20 cellular contexts compared by ENCODE assay signal in the genomic region with DNA sequence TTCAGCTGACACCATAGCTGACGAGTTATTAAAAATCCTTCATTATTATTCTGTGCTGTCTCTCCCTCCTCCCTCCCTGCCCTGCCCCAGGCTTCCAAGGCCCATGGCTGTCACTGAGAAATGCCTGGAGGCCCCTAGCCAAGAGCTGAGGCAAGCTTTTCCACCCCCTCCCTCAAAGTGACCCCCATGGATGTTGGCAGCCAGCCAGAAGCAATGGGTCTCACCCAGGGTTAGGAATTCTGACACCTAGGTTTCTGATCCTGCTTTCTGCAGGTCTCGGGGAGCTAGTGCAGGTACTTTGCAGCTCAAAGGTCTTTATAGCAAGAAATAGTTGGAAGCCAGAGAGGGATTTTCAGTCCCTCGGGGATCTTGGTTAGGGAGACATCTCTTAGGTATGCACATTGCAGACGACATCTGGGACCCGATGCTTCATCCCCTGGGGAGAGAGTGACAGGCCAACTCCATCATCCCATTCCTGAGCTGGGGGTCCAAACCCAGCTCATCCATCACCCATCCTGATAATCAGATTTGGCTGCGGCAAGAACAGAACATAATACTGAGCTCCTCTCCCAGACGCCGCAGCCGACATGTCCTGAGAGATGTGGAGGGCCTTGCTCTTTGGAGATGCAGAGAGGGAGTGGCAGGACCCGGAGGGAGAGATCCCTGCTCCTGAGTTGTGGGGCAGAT.
"Had no signal": no experiment of that assay in that cellular context is flagged by ENCODE, and none has a peak within 500 bp of the region (broad histone marks: within the 10 kb centered on the region; RNA-seq: fewer than 3 reads in every experiment).

No MANE protein-coding gene starts in this region.

- H3K27ac ChIP-seq: foreskin keratinocyte, right atrium auricular region, suprapubic skin had no signal

- DNase-seq: activated CD4-positive, alpha-beta T cell treated with anti-CD3 and anti-CD28 coated beads, Interleukin-2, amount 50 U/mL, for 1 hour; activated naive CD4-positive, alpha-beta T cell; activated naive CD8-positive, alpha-beta T cell treated with anti-CD3 and anti-CD28 coated beads, Interleukin-2, amount 10 ng/mL, durations not matched to agents 7 days and 5 days; activated T-cell treated with anti-CD3 and anti-CD28 coated beads for 4 hours; cerebellar nuclear complex; effector memory CD4-positive, alpha-beta T cell; foreskin keratinocyte; head of caudate nucleus; immature natural killer cell; nucleus accumbens; stimulated activated CD4-positive, alpha-beta T cell treated with anti-CD3 and anti-CD28 coated beads, Interleukin-4, amount 100 ng/mL, for 4 hours; stimulated activated CD8-positive, alpha-beta memory T cell treated with anti-CD3 and anti-CD28 coated beads, Interleukin-4, amount 100 ng/mL, for 48 hours; stimulated activated naive CD4-positive, alpha-beta T cell treated with Interleukin-2 at 50 U/mL for 16 hours; SW 1271; upper lobe of left lung had no signal

- H3K4me1 Mint-ChIP-seq: activated naive CD8-positive, alpha-beta T cell treated with anti-CD3 and anti-CD28 coated beads, Interleukin-2, amount 10 ng/mL, durations not matched to agents 7 days and 5 days; immature natural killer cell had no signal

- H3K36me3 Mint-ChIP-seq: activated naive CD8-positive, alpha-beta T cell treated with anti-CD3 and anti-CD28 coated beads, Interleukin-2, amount 10 ng/mL, durations not matched to agents 7 days and 5 days; immature natural killer cell had no signal

- H3K9me3 Mint-ChIP-seq: activated naive CD8-positive, alpha-beta T cell treated with anti-CD3 and anti-CD28 coated beads, Interleukin-2, amount 10 ng/mL, durations not matched to agents 7 days and 5 days; dendritic cell treated with granulocyte-macrophage colony-stimulating factor and Interleukin-4, amounts not matched to agents 40 ng/mL and 50 ng/mL, for 4 days; immature natural killer cell; T-helper 2 cell treated with Interferon-gamma antibody and Interleukin-4, amounts not matched to agents 5 μg/mL and 100 μg/mL, for 36 hours had no signal

- H3K27ac Mint-ChIP-seq: activated naive CD8-positive, alpha-beta T cell treated with anti-CD3 and anti-CD28 coated beads, Interleukin-2, amount 10 ng/mL, durations not matched to agents 7 days and 5 days; dendritic cell treated with granulocyte-macrophage colony-stimulating factor and Interleukin-4, amounts not matched to agents 40 ng/mL and 50 ng/mL, for 4 days; immature natural killer cell; T-helper 2 cell treated with Interferon-gamma antibody and Interleukin-4, amounts not matched to agents 5 μg/mL and 100 μg/mL, for 36 hours had no signal

- ATAC-seq: foreskin keratinocyte had no signal

- H3K4me3 Mint-ChIP-seq: activated naive CD8-positive, alpha-beta T cell treated with anti-CD3 and anti-CD28 coated beads, Interleukin-2, amount 10 ng/mL, durations not matched to agents 7 days and 5 days; dendritic cell treated with granulocyte-macrophage colony-stimulating factor and Interleukin-4, amounts not matched to agents 40 ng/mL and 50 ng/mL, for 4 days; immature natural killer cell; T-helper 2 cell treated with Interferon-gamma antibody and Interleukin-4, amounts not matched to agents 5 μg/mL and 100 μg/mL, for 36 hours had no signal

- H3K4me1 ChIP-seq: foreskin keratinocyte had no signal

- H3K9me3 ChIP-seq: right atrium auricular region, suprapubic skin, upper lobe of left lung had no signal

- H3K4me3 ChIP-seq: right atrium auricular region, skin epidermis, suprapubic skin, upper lobe of left lung had no signal

- H3K27me3 ChIP-seq: foreskin keratinocyte, right atrium auricular region, suprapubic skin, upper lobe of left lung had no signal

- H3K36me3 ChIP-seq: right atrium auricular region, suprapubic skin, upper lobe of left lung had no signal
